ENCODE assay signal across 8 cellular contexts in genomic region chr1:25543425-25544242, GRCh38. TPM values are rescaled to one million over a fixed set of nuclear protein-coding genes. Genes with fewer than 3 reads are reported as not detected.
DNase-seq lines count a peak whose midpoint lies in the region; ATAC-seq and TF ChIP-seq lines count a peak whose summit lies in the region.

Gene LDLRAP1 (plus strand): TSS chr1:25543606. CDS start chr1:25543699, 93 bp downstream.

- H3K9me3 ChIP-seq in OCI-LY1 (ENCODE audit: low read length) = no peaks in the 10 kb centered on the region
- H3K9me3 ChIP-seq in esophagus (ENCODE audit: control insufficient read depth in 2 of 2, insufficient read depth in 1 of 2, low read depth in 1 of 2, low read length in 1 of 2) = no peaks in the 10 kb centered on the region
- H3K9me3 ChIP-seq in mucosa of descending colon = no peaks in the 10 kb centered on the region

- no peak within 1 kb of the TSS; the same call in 1 of the 2 replicates for H2AFZ ChIP-seq in OCI-LY1 (ENCODE audit: low read length)

- H3K27ac ChIP-seq in OCI-LY1 (ENCODE audit: low read depth, low read length, poor library complexity, severe bottlenecking) (no peak within 1 kb of the TSS), esophagus (ENCODE audit: low read depth in 2 of 2, low read length in 1 of 2) (peak within 1 kb of the TSS; percentile 68 to 90)

- H3K9me2 ChIP-seq in OCI-LY1 (ENCODE audit: low read depth, low read length) = no peaks in the 10 kb centered on the region

- peak within 1 kb of the TSS; percentile 71 for H3K9ac ChIP-seq in OCI-LY1 (ENCODE audit: low read length)

- peak within 1 kb of the TSS; percentile 68 for H3K4me3 ChIP-seq in OCI-LY1 (ENCODE audit: low read depth, low read length, poor library complexity, severe bottlenecking)
- H3K4me3 ChIP-seq in esophagus (ENCODE audit: low read depth in 1 of 2, low read length in 2 of 2) = peak within 1 kb of the TSS; percentile 77 to 84
- peak within 1 kb of the TSS; percentile 83 for H3K4me3 ChIP-seq in mucosa of descending colon

- peaks cover 13% of the 10 kb centered on the region for H3K4me1 ChIP-seq in OCI-LY1 (ENCODE audit: insufficient read depth, low read length, severe bottlenecking)
- H3K4me1 ChIP-seq in esophagus (ENCODE audit: control insufficient read depth in 2 of 2, insufficient read depth in 2 of 2, low read length in 1 of 2) = peaks cover 0 to 8% of the 10 kb centered on the region in 2 donors
- H3K4me1 ChIP-seq in mucosa of descending colon (ENCODE audit: low read depth) = peaks cover 21% of the 10 kb centered on the region

- H3K79me2 ChIP-seq in OCI-LY1 (ENCODE audit: insufficient read depth, low read length) = no peaks in the 10 kb centered on the region

- H3K36me3 ChIP-seq in OCI-LY1 (ENCODE audit: insufficient read depth, low read length) = no peaks in the 10 kb centered on the region
- no peaks in the 10 kb centered on the region for H3K36me3 ChIP-seq in esophagus (ENCODE audit: control insufficient read depth in 2 of 2, insufficient read depth in 2 of 2, low read length in 1 of 2)
- no peaks in the 10 kb centered on the region for H3K36me3 ChIP-seq in mucosa of descending colon (ENCODE audit: low read depth)

- peak; percentile 71 for ATAC-seq in HG02970 (IDR thresholded peaks at IDR 0.05; ENCODE audit: low FRiP score, unreplicated experiment)
- peak; percentile 96 for ATAC-seq in mucosa of descending colon

- intact Hi-C loops in mucosa of descending colon (cut with DNase I, micrococcal nuclease) = no loop called here

- H3K27me3 ChIP-seq in OCI-LY1 (ENCODE audit: insufficient read depth, low read length) (peaks cover 14% of the 10 kb centered on the region), esophagus (ENCODE audit: control insufficient read depth in 1 of 2, insufficient read depth in 2 of 2, low read length in 2 of 2) (no peaks in the 10 kb centered on the region)

- peak; percentile 32 for DNase-seq in NCI-H748 (lab: John Stamatoyannopoulos, UW; ENCODE audit: unreplicated experiment)
- no peak for DNase-seq in NCI-H748 treated with DMSO at 0.1 percent for 48 hours (lab: John Stamatoyannopoulos, UW)
- DNase-seq in activated T-cell treated with anti-CD3 and anti-CD28 coated beads, Interleukin-2, amount 50 U/mL, for 1 hour = peak; percentile 73
- peak; percentile 80 to 87 (median 84) for DNase-seq in mucosa of descending colon
- DNase-seq in stimulated activated CD8-positive, alpha-beta memory T cell treated with anti-CD3 and anti-CD28 coated beads, Interleukin-4, amount 100 ng/mL, for 24 hours (ENCODE audit: low read depth) = peak; percentile 48

- no peaks in the 10 kb centered on the region for H3F3A ChIP-seq in OCI-LY1 (ENCODE audit: insufficient read depth, low read length)

- peak within 1 kb of the TSS; percentile 83 for H3K4me2 ChIP-seq in OCI-LY1 (ENCODE audit: low read length)

- TF ChIP-seq CTCF in OCI-LY1 (IDR thresholded peaks at IDR 0.05; ENCODE audit: low read length) (no peak), mucosa of descending colon (IDR thresholded peaks at IDR 0.05) (no peak)

- WGBS in esophagus, 2 donors = 0% methylated on average over 80 to 99 of the region's 99 CpGs

- H4K20me1 ChIP-seq in OCI-LY1 (ENCODE audit: insufficient read depth, low read length) = no peaks in the 10 kb centered on the region

RNA-seq across cellular contexts. Expression of gene LDLRAP1, which starts in this region (rescaled TPM):
- polyA plus RNA-seq in esophagus = 10 to 100 TPM; 11.0 to 12.5 TPM
- total RNA-seq in mucosa of descending colon = 10 to 100 TPM; 31.0 to 43.5 (median 37.0) TPM
